11 cellular contexts compared by ENCODE assay signal in the genomic region with DNA sequence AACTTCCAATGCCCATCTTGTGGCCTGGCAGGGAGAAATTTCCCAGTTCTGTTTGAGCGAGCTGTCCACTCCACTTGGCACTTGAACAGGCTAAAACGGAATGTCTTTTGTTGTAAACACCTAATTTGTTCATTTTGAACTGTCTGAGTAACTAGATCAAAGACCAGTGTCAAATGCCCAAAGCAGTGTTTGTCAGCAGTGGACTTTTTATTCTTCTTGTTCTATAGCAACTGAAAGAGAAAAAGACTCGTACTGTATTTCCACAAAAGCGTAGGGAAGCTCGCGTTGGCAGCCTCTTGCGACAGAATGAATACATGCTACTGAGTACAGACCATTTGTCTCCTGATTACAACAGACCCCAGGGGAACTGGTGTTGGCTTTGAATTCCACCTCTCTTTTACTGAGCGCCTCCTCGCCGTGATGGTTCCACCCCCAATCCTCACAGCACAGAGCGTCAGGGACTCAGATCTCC.
DNase-seq lines count a peak whose midpoint lies in the region; ATAC-seq, FAIRE-seq and TF ChIP-seq lines count a peak whose summit lies in the region.
"Had no signal": no experiment of that assay in that cellular context is flagged by ENCODE, and none has a peak within 500 bp of the region (broad histone marks: within the 10 kb centered on the region; RNA-seq: fewer than 3 reads in every experiment).

No MANE protein-coding gene starts in this region.

- FAIRE-seq in H1 (lab: Jason Lieb, UNC): peak; percentile 57

- H3K27ac ChIP-seq in H1 (ENCODE audit: low read depth, low read length): no peak overlapping the region; the same call in 1 of the 2 replicates
- H3K27ac ChIP-seq in mesendoderm (ENCODE audit: low read depth, low read length): no peak overlapping the region
- H3K27ac ChIP-seq in aorta (ENCODE audit: low read depth in 1 of 2, low read length in 2 of 2): no peak overlapping the region
- H3K27ac ChIP-seq: ovary, SJSA1 had no signal

- H2AK5ac ChIP-seq in H1 (ENCODE audit: low read depth, low read length) (no peak overlapping the region), mesendoderm (ENCODE audit: low read length) (no peak overlapping the region)

- CTCF ChIA-PET in H1 (lab: Charles Lee; ENCODE audit: partially characterized antibody): no interaction called here

- H3K79me1 ChIP-seq in H1 (ENCODE audit: low read depth, low read length) (no peaks in the 10 kb centered on the region), mesendoderm (ENCODE audit: low read length) (no peaks in the 10 kb centered on the region)

- no peak overlapping the region for H2BK120ac ChIP-seq in H1 (replicated peaks; ENCODE audit: low read depth, low read length)
- H2BK120ac ChIP-seq in mesendoderm (ENCODE audit: low read depth, low read length): no peak overlapping the region

- TF ChIP-seq CTCF in H1 (IDR thresholded peaks at IDR 0.05; ENCODE audit: control extremely low read depth in 1 of 3, insufficient read depth in 1 of 3, low read depth in 1 of 3, low read length in 3 of 3): no peak

- H2BK15ac ChIP-seq in H1 (ENCODE audit: low read length) (no peak overlapping the region), mesendoderm (replicated peaks; ENCODE audit: low read depth) (peak overlapping the region; percentile 23)

- TF ChIP-seq EP300 in H1 (IDR thresholded peaks at IDR 0.05; ENCODE audit: borderline replicate concordance in 1 of 2, low read depth in 2 of 2, low read length in 2 of 2): no peak

- H3K56ac ChIP-seq in H1 (replicated peaks; ENCODE audit: insufficient read length, low read depth, low read length): no peak overlapping the region
- no peak overlapping the region for H3K56ac ChIP-seq in mesendoderm (ENCODE audit: low read length)

- H2BK5ac ChIP-seq in H1 (ENCODE audit: low read depth, low read length) (no peak overlapping the region), mesendoderm (ENCODE audit: low read length) (no peak overlapping the region)

- TF ChIP-seq RAD21 in H1 (IDR thresholded peaks at IDR 0.05 in 1 of 2, conservative IDR thresholded peaks at IDR 0.05 in 1 of 2; ENCODE audit: low read depth in 2 of 2, low read length in 2 of 2): peak in 1 of 2 experiments; percentile 11; a peak in 1 of 4 replicates

- H2BK20ac ChIP-seq in H1 (ENCODE audit: low read length): no peak overlapping the region

- H3K4ac ChIP-seq in H1 (replicated peaks; ENCODE audit: insufficient read length, low read depth, low read length): no peak overlapping the region
- H3K4ac ChIP-seq in mesendoderm (ENCODE audit: low read depth, low read length): no peak overlapping the region

- peak overlapping the region; percentile 63; the same call in 1 of the 2 replicates for H2AFZ ChIP-seq in H1 (ENCODE audit: low read length)

- no peaks in the 10 kb centered on the region for H3K23me2 ChIP-seq in H1 (ENCODE audit: low read depth, low read length)

- H4K20me1 ChIP-seq in H1 (replicated peaks in 1 of 2; ENCODE audit: control insufficient read depth in 1 of 2, insufficient read depth in 2 of 2, low read length in 2 of 2): no peaks in the 10 kb centered on the region

- H3K9me3 Mint-ChIP-seq in immature natural killer cell: peaks cover 0 to 4% (median 0%) of the 10 kb centered on the region in 6 donors
- H3K9me3 Mint-ChIP-seq: activated CD4-positive, alpha-beta T cell treated with anti-CD3 and anti-CD28 coated beads, Interleukin-2, amount 10 ng/mL, durations not matched to agents 24 days and 14 days had no signal

- H4K91ac ChIP-seq in H1 (replicated peaks; ENCODE audit: insufficient read length, low read length): no peak overlapping the region

- H4K5ac ChIP-seq in H1 (ENCODE audit: insufficient read length, low read depth, low read length): no peak overlapping the region
- H4K5ac ChIP-seq in mesendoderm (ENCODE audit: low read length): no peak overlapping the region

- H3K4me3 Mint-ChIP-seq in immature natural killer cell: no peak overlapping the region
- H3K4me3 Mint-ChIP-seq: activated CD4-positive, alpha-beta T cell treated with anti-CD3 and anti-CD28 coated beads, Interleukin-2, amount 10 ng/mL, durations not matched to agents 24 days and 14 days had no signal

- no peak for ATAC-seq in aorta (ENCODE audit: low FRiP score)
- ATAC-seq in HG03342 (IDR thresholded peaks at IDR 0.05; ENCODE audit: unreplicated experiment): no peak

- DNase-seq in NCI-H2081 (lab: John Stamatoyannopoulos, UW): peak; percentile 24 to 39
- no peak for DNase-seq in NCI-H2081 treated with DMSO at 0.1 percent for 48 hours (lab: John Stamatoyannopoulos, UW)
- DNase-seq in H1 (ENCODE audit: low read depth in 1 of 2, low spot score in 2 of 2): peak in 1 of 2 experiments; percentile 25
- peak; percentile 78 for DNase-seq in mesendoderm
- DNase-seq in aorta: peak; percentile 42 to 52
- no peak for DNase-seq in NCI-H187 treated with DMSO at 0.1 percent for 48 hours (lab: John Stamatoyannopoulos, UW)
- no peak for DNase-seq in immature natural killer cell
- DNase-seq: activated CD4-positive, alpha-beta T cell treated with anti-CD3 and anti-CD28 coated beads, Interleukin-2, amount 10 ng/mL, durations not matched to agents 24 days and 14 days; ovary had no signal

- H2BK12ac ChIP-seq in H1 (ENCODE audit: low read depth, low read length): 0 out of 2 replicates have a peak overlapping the region, but pooled peaks have one; percentile 0

- POLR2A ChIA-PET in H1 (lab: Charles Lee; ENCODE audit: partially characterized antibody): interaction anchor here (1.4 to 1.6 kb wide), 2 partner anchors 31 to 63 kb away, joined by 3 read pairs; no protein-coding TSS in a partner anchor

- no peak for TF ChIP-seq POLR2A in H1 (IDR thresholded peaks at IDR 0.05; ENCODE audit: control extremely low read depth in 1 of 2, low read depth in 2 of 2, low read length in 2 of 2)

- H3K27me3 Mint-ChIP-seq in immature natural killer cell (ENCODE audit: low read depth in 3 of 3): peaks cover 0 to 5% (median 3%) of the 10 kb centered on the region in 3 donors
- H3K27me3 Mint-ChIP-seq: activated CD4-positive, alpha-beta T cell treated with anti-CD3 and anti-CD28 coated beads, Interleukin-2, amount 10 ng/mL, durations not matched to agents 24 days and 14 days had no signal

- H3K79me2 ChIP-seq in H1 (ENCODE audit: control insufficient read depth in 1 of 2, insufficient read depth in 2 of 2, low read length in 2 of 2): no peaks in the 10 kb centered on the region
- H3K79me2 ChIP-seq in mesendoderm (ENCODE audit: control insufficient read depth, insufficient read depth, low read length): no peaks in the 10 kb centered on the region

- H3K4me1 Mint-ChIP-seq in immature natural killer cell: no peaks in the 10 kb centered on the region
- H3K4me1 Mint-ChIP-seq: activated CD4-positive, alpha-beta T cell treated with anti-CD3 and anti-CD28 coated beads, Interleukin-2, amount 10 ng/mL, durations not matched to agents 24 days and 14 days had no signal

- no peaks in the 10 kb centered on the region for H3K36me3 Mint-ChIP-seq in immature natural killer cell

- H3K9ac ChIP-seq in H1 (replicated peaks in 1 of 4; ENCODE audit: extremely low read depth in 1 of 4, low read depth in 3 of 4, low read length in 3 of 4) (no peak overlapping the region), mesendoderm (ENCODE audit: low read length) (no peak overlapping the region)

- WGBS in H1 (ENCODE audit: extremely low coverage in 1 of 2, insufficient coverage in 1 of 2, insufficient read length in 1 of 2, insufficient replicate concordance in 2 of 2, low coverage in 1 of 2, low lambda C conversion rate in 2 of 2, missing lambda C conversion rate in 1 of 2), 2 experiments: 35% methylated on average over 11 of the region's 11 CpGs; no CpG with 5 or more reads in 1 of the 2 experiments
- WGBS in mesendoderm (ENCODE audit: extremely low coverage, insufficient coverage, low lambda C conversion rate): no CpG with 5 or more reads among the region's 11 CpGs
- 60 to 62% methylated on average over 11 of the region's 11 CpGs for WGBS in aorta, 2 donors

- H3K23ac ChIP-seq in H1 (ENCODE audit: insufficient read length) (no peak overlapping the region), mesendoderm (ENCODE audit: low read length) (no peak overlapping the region)

- H4K8ac ChIP-seq in H1 (ENCODE audit: extremely low read depth, insufficient read depth, low read length) (no peak overlapping the region), mesendoderm (ENCODE audit: low read depth, low read length) (no peak overlapping the region)

- H3K36me3 ChIP-seq in H1 (ENCODE audit: control insufficient read depth in 2 of 4, insufficient read depth in 4 of 4, low read length in 3 of 4) (no peaks in the 10 kb centered on the region), mesendoderm (ENCODE audit: control insufficient read depth, insufficient read depth, low read length) (no peaks in the 10 kb centered on the region), aorta (ENCODE audit: control insufficient read depth in 1 of 2, insufficient read depth in 2 of 2, low read length in 1 of 2) (no peaks in the 10 kb centered on the region)
- H3K36me3 ChIP-seq: ovary, SJSA1 had no signal

- peaks cover 0 to 2% (median 0%) of the 10 kb centered on the region in 4 experiments; a peak in 1 of 7 replicates for H3K27me3 ChIP-seq in H1 (replicated peaks in 1 of 4; ENCODE audit: control insufficient read depth in 3 of 4, extremely low read depth in 1 of 4, insufficient read depth in 3 of 4, low read length in 3 of 4)
- H3K27me3 ChIP-seq in mesendoderm (ENCODE audit: insufficient read depth, low read length, poor library complexity): no peaks in the 10 kb centered on the region
- no peaks in the 10 kb centered on the region for H3K27me3 ChIP-seq in aorta (ENCODE audit: control insufficient read depth in 1 of 2, insufficient read depth in 2 of 2, low read length in 1 of 2)
- H3K27me3 ChIP-seq: ovary, SJSA1 had no signal

- no peak overlapping the region for H3K14ac ChIP-seq in H1 (ENCODE audit: insufficient read length)

- H3K4me2 ChIP-seq in H1 (ENCODE audit: insufficient read depth in 1 of 2, low read depth in 2 of 2, low read length in 2 of 2) (peak overlapping the region; percentile 4 to 45), mesendoderm (ENCODE audit: low read length) (no peak overlapping the region)

- H3K4me1 ChIP-seq in H1 (replicated peaks in 1 of 4; ENCODE audit: control insufficient read depth in 3 of 4, insufficient read depth in 4 of 4, low read length in 3 of 4) (peaks cover 7 to 19% (median 11%) of the 10 kb centered on the region in 4 experiments; a peak in 6 of 7 replicates), mesendoderm (ENCODE audit: control insufficient read depth, low read depth, low read length) (peaks cover 5% of the 10 kb centered on the region), aorta (ENCODE audit: control insufficient read depth in 1 of 2, insufficient read depth in 2 of 2, low read length in 2 of 2) (no peaks in the 10 kb centered on the region)

- intact Hi-C loops in aorta (cut with DNase I): no loop called here

- no peaks in the 10 kb centered on the region for H3K9me3 ChIP-seq in H1 (ENCODE audit: insufficient read depth in 2 of 2, low read depth in 1 of 2, low read length in 1 of 2)
- H3K9me3 ChIP-seq in aorta (ENCODE audit: control insufficient read depth, low read length): peaks cover 2% of the 10 kb centered on the region
- H3K9me3 ChIP-seq: ovary, SJSA1 had no signal

- H3K27ac Mint-ChIP-seq in immature natural killer cell: no peak overlapping the region
- H3K27ac Mint-ChIP-seq: activated CD4-positive, alpha-beta T cell treated with anti-CD3 and anti-CD28 coated beads, Interleukin-2, amount 10 ng/mL, durations not matched to agents 24 days and 14 days had no signal

- H3K18ac ChIP-seq in H1 (ENCODE audit: extremely low read depth, low read length) (no peak overlapping the region; the same call in 1 of the 2 replicates), mesendoderm (ENCODE audit: low read length) (no peak overlapping the region)

- H3K4me3 ChIP-seq in H1 (ENCODE audit: extremely low read depth in 1 of 4, insufficient read depth in 2 of 4, low read depth in 3 of 4, low read length in 4 of 4) (peak overlapping the region in 1 of 4 experiments; percentile 13; a peak in 1 of 8 replicates), mesendoderm (ENCODE audit: low read length) (no peak overlapping the region), aorta (ENCODE audit: low read length in 2 of 2) (no peak overlapping the region)
- H3K4me3 ChIP-seq: ovary, SJSA1 had no signal

Comparison
In these comparisons a context has a peak if more than half of its experiments do, and no peak if none do; other contexts are left out.
1. DNase-seq: peak in NCI-H2081 (2 of 2), mesendoderm (single experiment) and aorta (2 of 2); none in NCI-H2081 treated with DMSO at 0.1 percent for 48 hours (single experiment), NCI-H187 treated with DMSO at 0.1 percent for 48 hours (single experiment) and immature natural killer cell (0 of 3).